ENCODE assay signal across 8 cellular contexts in the genomic region with DNA sequence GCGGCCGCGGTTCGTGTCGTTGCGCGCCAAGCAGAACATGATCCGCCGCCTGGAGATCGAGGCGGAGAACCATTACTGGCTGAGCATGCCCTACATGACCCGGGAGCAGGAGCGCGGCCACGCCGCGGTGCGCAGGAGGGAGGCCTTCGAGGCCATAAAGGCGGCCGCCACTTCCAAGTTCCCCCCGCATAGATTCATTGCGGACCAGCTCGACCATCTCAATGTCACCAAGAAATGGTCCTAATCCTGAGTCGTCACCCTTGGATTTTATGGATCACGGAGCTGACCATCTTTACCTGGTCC. TPM values are rescaled to one million over a fixed set of nuclear protein-coding genes. Genes with fewer than 3 reads are reported as not detected.
DNase-seq lines count a peak whose midpoint lies in the region; ATAC-seq and TF ChIP-seq lines count a peak whose summit lies in the region.

No MANE protein-coding gene starts in this region.

- no peaks in the 10 kb centered on the region for H3K27me3 ChIP-seq in heart left ventricle
- no peaks in the 10 kb centered on the region for H3K27me3 ChIP-seq in skeletal muscle satellite cell (ENCODE audit: control insufficient read depth, insufficient read depth, low read length)

- intact Hi-C loops in heart left ventricle (cut with DNase I) = loop anchor here in 7 of 10 donors (2.0 to 10.0 kb wide), 6 partner anchors 38 to 300 kb away; no protein-coding TSS in a partner anchor

- H3K4me3 ChIP-seq in heart left ventricle (peak overlapping the region; percentile 74 to 99 (median 85)), skeletal muscle satellite cell (ENCODE audit: low read length) (peak overlapping the region; percentile 85)

- peak overlapping the region; percentile 94 to 99 (median 96) for H3K27ac ChIP-seq in heart left ventricle

- TF ChIP-seq CTCF in heart left ventricle (IDR thresholded peaks at IDR 0.05) = no peak

- DNase-seq in activated gamma-delta T cell treated with anti-CD3 and anti-CD28 coated beads, Interleukin-2, amount 50 U/mL, for 16 hours (ENCODE audit: low read depth) = peak; percentile 5
- DNase-seq in activated gamma-delta T cell (lab: John Stamatoyannopoulos, UW) = no peak
- DNase-seq in heart left ventricle = no peak
- no peak for DNase-seq in NCI-H526 treated with DMSO at 0.1 percent for 48 hours (lab: John Stamatoyannopoulos, UW)
- DNase-seq in D341Med (ENCODE audit: low spot score) = no peak

- WGBS in heart left ventricle, 4 donors = 0 to 1% (median 0%) methylated on average over 10 to 26 of the region's 26 CpGs

- peak overlapping the region; percentile 90 for H3K9ac ChIP-seq in skeletal muscle satellite cell (ENCODE audit: low read depth, low read length)

- TF ChIP-seq POLR2A in heart left ventricle (IDR thresholded peaks at IDR 0.05) = no peak

- peak overlapping the region; percentile 85 for H3K4me2 ChIP-seq in skeletal muscle satellite cell (ENCODE audit: low read length)

- H3K4me1 ChIP-seq in heart left ventricle (peaks cover 0 to 21% (median 14%) of the 10 kb centered on the region in 12 donors), skeletal muscle satellite cell (ENCODE audit: control insufficient read depth, insufficient read depth, low read length) (peaks cover 15% of the 10 kb centered on the region)

- ATAC-seq in HG02981 (IDR thresholded peaks at IDR 0.05; ENCODE audit: unreplicated experiment) (peak; percentile 24), heart left ventricle (peak; percentile 30 to 64 (median 55))
- ATAC-seq in activated CD4-positive, CD25-positive, alpha-beta regulatory T cell treated with anti-CD3 and anti-CD28 coated beads, Interleukin-2, amount 50 U/mL, for 24 hours = peak; percentile 26 to 27

- H3K9me3 ChIP-seq in heart left ventricle = no peaks in the 10 kb centered on the region
- no peaks in the 10 kb centered on the region for H3K9me3 ChIP-seq in skeletal muscle satellite cell (replicated peaks; ENCODE audit: low read length)

- H3K36me3 ChIP-seq in heart left ventricle (no peaks in the 10 kb centered on the region), skeletal muscle satellite cell (ENCODE audit: insufficient read depth, low read length) (no peaks in the 10 kb centered on the region)

RNA-seq across cellular contexts. Expression of a gene that starts 0.5 kb away (rescaled TPM):
- total RNA-seq in heart left ventricle = 10 to 100 TPM; 19.0 to 51.6 (median 22.5) TPM
- 10 to 100 TPM; 22.8 to 45.9 TPM for polyA plus RNA-seq in heart left ventricle
- total RNA-seq in skeletal muscle satellite cell (2012; rRNA removed) = 23.8 and 26.6 TPM in 2 replicates

RNA-seq across cellular contexts. Expression of a gene that starts 0.6 kb away (rescaled TPM):
- total RNA-seq in heart left ventricle = 1 to 10 TPM in 1 of 9 donors, under 1 TPM in 5, not detected in 3; 0.33 to 4.5 (median 0.59) TPM
- polyA plus RNA-seq in heart left ventricle = under 1 TPM in 1 of 2 donors, not detected in 1; 0.32 TPM
- 11.4 and 12.7 TPM in 2 replicates for total RNA-seq in skeletal muscle satellite cell (2012; rRNA removed)

RNA-seq across cellular contexts. Expression of a gene that starts 37.0 kb away (rescaled TPM):
- 100 to 1,000 TPM in 7 of 9 donors, 10 to 100 TPM in 2; 82.2 to 330 (median 271) TPM for total RNA-seq in heart left ventricle
- polyA plus RNA-seq in heart left ventricle = 100 to 1,000 TPM in 1 of 2 donors, 10 to 100 TPM in 1; 68.3 to 124 TPM
- 40.0 and 41.6 TPM in 2 replicates for total RNA-seq in skeletal muscle satellite cell (2012; rRNA removed)
